19 cellular contexts compared by ENCODE assay signal in the genomic region with DNA sequence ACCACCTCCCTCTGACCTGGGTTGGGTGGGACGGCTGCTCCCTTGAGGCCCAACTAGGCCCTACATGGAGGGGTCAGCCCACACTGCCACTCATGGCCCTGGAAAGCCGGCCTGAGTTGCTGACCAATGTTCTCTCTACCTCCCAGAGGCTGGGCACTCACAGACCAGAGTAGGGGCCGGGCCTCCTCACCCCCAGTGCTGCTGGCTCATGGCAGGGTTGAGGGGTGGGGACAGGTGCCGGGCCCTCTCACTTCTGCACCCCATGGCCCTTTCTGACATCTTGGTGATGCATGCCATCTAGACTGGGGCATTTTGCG. TPM values are rescaled to one million over a fixed set of nuclear protein-coding genes. Genes with fewer than 3 reads are reported as not detected.
DNase-seq lines count a peak whose midpoint lies in the region; ATAC-seq, FAIRE-seq and TF ChIP-seq lines count a peak whose summit lies in the region.
"Had no signal": no experiment of that assay in that cellular context is flagged by ENCODE, and none has a peak within 500 bp of the region (broad histone marks: within the 10 kb centered on the region; RNA-seq: fewer than 3 reads in every experiment).

No MANE protein-coding gene starts in this region.

- no peaks in the 10 kb centered on the region for H3K9me3 Mint-ChIP-seq in immature natural killer cell

- H3K36me3 Mint-ChIP-seq in T-helper 17 cell (ENCODE audit: low read depth): peaks cover 5% of the 10 kb centered on the region
- H3K36me3 Mint-ChIP-seq in immature natural killer cell: peaks cover 4 to 13% (median 7%) of the 10 kb centered on the region in 3 donors
- H3K36me3 Mint-ChIP-seq: neural progenitor cell had no signal

- no peaks in the 10 kb centered on the region for H3K79me2 ChIP-seq in HepG2 (ENCODE audit: insufficient read depth, low read length)

- CTCF ChIA-PET in HepG2 (lab: Yijun Ruan, JAX; ENCODE audit: low intra/inter-chr PET ratio, low total read pairs): no interaction called here

- H3K36me3 ChIP-seq in right lobe of liver: no peaks in the 10 kb centered on the region
- no peaks in the 10 kb centered on the region for H3K36me3 ChIP-seq in HepG2 (replicated peaks in 1 of 2; ENCODE audit: control insufficient read depth in 1 of 2, insufficient read depth in 2 of 2, low read length in 2 of 2)
- H3K36me3 ChIP-seq in upper lobe of right lung: no peaks in the 10 kb centered on the region
- H3K36me3 ChIP-seq: breast epithelium, neural progenitor cell had no signal

- intact Hi-C loops in right lobe of liver (cut with DNase I): no loop called here
- intact Hi-C loops in HepG2 (cut with micrococcal nuclease; ENCODE audit: unreplicated experiment): no loop called here
- intact Hi-C loops in upper lobe of right lung (cut with DNase I): no loop called here

- TF ChIP-seq POLR2A in right lobe of liver (IDR thresholded peaks at IDR 0.05) (no peak), HepG2 (IDR thresholded peaks at IDR 0.05; ENCODE audit: insufficient read depth in 1 of 2, low read depth in 2 of 2, low read length in 2 of 2) (no peak)

- no CpG with 5 or more reads among the region's 5 CpGs for WGBS in right lobe of liver (ENCODE audit: insufficient coverage, low coverage, low lambda C conversion rate, missing lambda C conversion rate)
- 83% methylated on average over 3 of the region's 5 CpGs for WGBS in HepG2 (ENCODE audit: low lambda C conversion rate)

- TF ChIP-seq RAD21 in HepG2 (CRISPR knock-in tag; IDR thresholded peaks at IDR 0.05): no peak

- BruUV-seq in HepG2 (replicated peaks; lab: Mats Ljungman, UMichigan): no TSS peak

- H3K9me3 ChIP-seq in right lobe of liver (no peaks in the 10 kb centered on the region), HepG2 (ENCODE audit: low read length) (no peaks in the 10 kb centered on the region), T-helper 17 cell (ENCODE audit: control insufficient read depth, low read length, poor library complexity, severe bottlenecking) (no peaks in the 10 kb centered on the region), upper lobe of right lung (no peaks in the 10 kb centered on the region)
- H3K9me3 ChIP-seq: breast epithelium had no signal

- ATAC-seq in right lobe of liver (no peak), HepG2 (no peak), T-helper 17 cell (no peak), upper lobe of right lung (no peak), HG03442 (IDR thresholded peaks at IDR 0.05; ENCODE audit: unreplicated experiment) (no peak), left lobe of liver (no peak), HG03025 (IDR thresholded peaks at IDR 0.05; ENCODE audit: low FRiP score, unreplicated experiment) (no peak)
- ATAC-seq: Panc1 had no signal

- H3K4me1 Mint-ChIP-seq in T-helper 17 cell: peaks cover 75% of the 10 kb centered on the region
- H3K4me1 Mint-ChIP-seq in immature natural killer cell: peaks cover 100% of the 10 kb centered on the region in 2 donors
- H3K4me1 Mint-ChIP-seq: neural progenitor cell had no signal

- peak in 2 of 3 donors; percentile 43 to 51 for DNase-seq in right lobe of liver
- DNase-seq in HepG2 (ENCODE audit: low spot score): no peak
- no peak for DNase-seq in T-helper 17 cell
- DNase-seq in immature natural killer cell: no peak
- DNase-seq in upper lobe of right lung: peak; percentile 55
- no peak for DNase-seq in left lobe of liver (ENCODE audit: low spot score)
- DNase-seq: activated CD4-positive, alpha-beta T cell treated with anti-CD3 and anti-CD28 coated beads, Interleukin-2, amount 50 U/mL, for 1 hour; activated effector memory CD4-positive, alpha-beta T cell treated with anti-CD3 and anti-CD28 coated beads, Interleukin-2, amount 50 U/mL, for 16 hours; DND-41; endodermal cell; mammary epithelial cell; NCI-H1930; NCI-H524; stimulated activated naive CD4-positive, alpha-beta T cell treated with Interleukin-2 at 50 U/mL for 16 hours had no signal

- no peak overlapping the region for H3K4me3 ChIP-seq in right lobe of liver
- no peak overlapping the region for H3K4me3 ChIP-seq in HepG2 (replicated peaks in 1 of 3; ENCODE audit: insufficient read depth in 1 of 3, low read depth in 2 of 3, low read length in 3 of 3)
- H3K4me3 ChIP-seq in upper lobe of right lung: no peak overlapping the region
- H3K4me3 ChIP-seq: breast epithelium, neural progenitor cell had no signal

- POLR2A ChIA-PET in HepG2 (lab: Yijun Ruan, JAX): no interaction called here

- H3K4me2 ChIP-seq in HepG2 (ENCODE audit: low read depth, low read length): no peak overlapping the region
- H3K4me2 ChIP-seq: neural progenitor cell had no signal

- peak overlapping the region; percentile 96 for H3K27ac Mint-ChIP-seq in T-helper 17 cell
- H3K27ac Mint-ChIP-seq in immature natural killer cell: peak overlapping the region; percentile 92 to 99 (median 98)
- H3K27ac Mint-ChIP-seq: endodermal cell, neural progenitor cell had no signal

- no peak overlapping the region for H2AFZ ChIP-seq in HepG2 (ENCODE audit: low read length)
- H2AFZ ChIP-seq: neural progenitor cell had no signal

- TF ChIP-seq EP300 in HepG2 (IDR thresholded peaks at IDR 0.05; ENCODE audit: low read depth in 2 of 2, low read length in 2 of 2): no peak
- no peak for TF ChIP-seq EP300 in HepG2 (CRISPR knock-in tag; IDR thresholded peaks at IDR 0.05; ENCODE audit: borderline replicate concordance)

- peak overlapping the region; percentile 96 for H3K4me3 Mint-ChIP-seq in T-helper 17 cell
- H3K4me3 Mint-ChIP-seq in immature natural killer cell: peak overlapping the region; percentile 64 to 93 (median 87)
- H3K4me3 Mint-ChIP-seq: endodermal cell, neural progenitor cell had no signal

- no peak overlapping the region for H3K9ac ChIP-seq in HepG2 (ENCODE audit: insufficient read depth, low read depth, low read length)
- H3K9ac ChIP-seq: neural progenitor cell had no signal

- in situ Hi-C loops in HepG2 (cut with HindIII; ENCODE audit: extremely low pct_ligation_motif_present, low pct_unique_long_range_greater_than_20kb): no loop called here

- H3K27me3 ChIP-seq in right lobe of liver: no peaks in the 10 kb centered on the region
- peaks cover 2 to 26% of the 10 kb centered on the region in 2 experiments; a peak in 3 of 5 replicates for H3K27me3 ChIP-seq in HepG2 (ENCODE audit: control insufficient read depth in 1 of 2, insufficient read depth in 2 of 2, low read length in 2 of 2)
- H3K27me3 ChIP-seq in upper lobe of right lung: no peaks in the 10 kb centered on the region
- H3K27me3 ChIP-seq: breast epithelium, neural progenitor cell had no signal

- no peaks in the 10 kb centered on the region for H4K20me1 ChIP-seq in HepG2 (ENCODE audit: insufficient read depth, low read length)

- no peak for FAIRE-seq in HepG2 (lab: Jason Lieb, UNC)

- peak overlapping the region in 1 of 3 donors; percentile 43 for H3K27ac ChIP-seq in right lobe of liver
- H3K27ac ChIP-seq in HepG2 (ENCODE audit: extremely low read length, insufficient read depth, low read length): no peak overlapping the region
- H3K27ac ChIP-seq in upper lobe of right lung: peak overlapping the region; percentile 30
- H3K27ac ChIP-seq: breast epithelium, neural progenitor cell had no signal

- no peaks in the 10 kb centered on the region for H3K4me1 ChIP-seq in right lobe of liver
- H3K4me1 ChIP-seq in HepG2 (ENCODE audit: insufficient read depth, low read length): peaks cover 18% of the 10 kb centered on the region
- H3K4me1 ChIP-seq in upper lobe of right lung: peaks cover 7% of the 10 kb centered on the region
- H3K4me1 ChIP-seq: breast epithelium, neural progenitor cell had no signal

- H3K27me3 Mint-ChIP-seq in T-helper 17 cell: no peaks in the 10 kb centered on the region
- H3K27me3 Mint-ChIP-seq in immature natural killer cell (ENCODE audit: low read depth in 3 of 3): peaks cover 5 to 12% (median 7%) of the 10 kb centered on the region in 3 donors

- TF ChIP-seq CTCF in right lobe of liver (IDR thresholded peaks at IDR 0.05) (no peak), HepG2 (CRISPR knock-in tag; IDR thresholded peaks at IDR 0.05) (no peak), upper lobe of right lung (IDR thresholded peaks at IDR 0.05) (no peak)

TF ChIP-seq in HepG2, 621 proteins besides CTCF, POLR2A, EP300 and RAD21 (continues in another document):
- TF ChIP-seq BORCS8-MEF2B (CRISPR knock-in tag; IDR thresholded peaks at IDR 0.05): no peak
- no peak for TF ChIP-seq NRL (CRISPR knock-in tag; IDR thresholded peaks at IDR 0.05; ENCODE audit: borderline replicate concordance)
- no peak for TF ChIP-seq FOXK2 (IDR thresholded peaks at IDR 0.05)
- no peak for TF ChIP-seq KMT2A (CRISPR knock-in tag; IDR thresholded peaks at IDR 0.05)
- no peak for TF ChIP-seq SALL2 (CRISPR knock-in tag; IDR thresholded peaks at IDR 0.05)
- no peak for TF ChIP-seq ZNF207 (IDR thresholded peaks at IDR 0.05; ENCODE audit: borderline replicate concordance)
- TF ChIP-seq HES4 (CRISPR knock-in tag; IDR thresholded peaks at IDR 0.05; ENCODE audit: borderline replicate concordance): no peak

RNA-seq across cellular contexts. Expression of a gene that starts 9.7 kb away (rescaled TPM):
- total RNA-seq in right lobe of liver (10 to 100 TPM in 1 of 6 experiments, 1 to 10 TPM in 5; 2.5 to 10.2 (median 6.5) TPM), HepG2 (2016; rRNA removed; fragmentation: Illumina TruSeq; extraction: Trizol) (2.3 and 4.3 TPM in 2 replicates), T-helper 17 cell (100 to 1,000 TPM; 187 to 203 TPM), upper lobe of right lung (88.1 TPM), left lobe of liver (4.9 TPM)
- total RNA-seq in HepG2 (2016; cell fraction: cytosol; rRNA removed; fragmentation: Illumina TruSeq; extraction: Trizol; ENCODE audit: low read depth): 0.51 and 1.3 TPM in 2 replicates
- total RNA-seq in HepG2 (2016; cell fraction: insoluble cytoplasmic fraction; rRNA removed; fragmentation: Illumina TruSeq; extraction: Trizol): 2.5 and 4.5 TPM in 2 replicates
- 1.1 and 1.8 TPM in 2 replicates for total RNA-seq in HepG2 (2016; cell fraction: membrane; rRNA removed; fragmentation: Illumina TruSeq; extraction: Trizol)
- total RNA-seq in HepG2 (2016; cell fraction: nucleus; rRNA removed; fragmentation: Illumina TruSeq; extraction: Trizol): 3.9 and 5.9 TPM in 2 replicates
- polyA plus RNA-seq in HepG2 (2011; rRNA removed) (2.2 and 3.7 TPM in 2 replicates), immature natural killer cell (100 to 1,000 TPM in 2 of 3 donors, 10 to 100 TPM in 1; 97.6 to 209 (median 108) TPM)
- polyA plus RNA-seq in HepG2 (2011; cell fraction: cytosol; rRNA removed): 1.2 and 1.5 TPM in 2 replicates
- polyA plus RNA-seq in HepG2 (2011; cell fraction: nucleus; rRNA removed): 14.6 and 16.9 TPM in 2 replicates
- polyA plus RNA-seq in HepG2 (2012): 1.7 and 3.0 TPM in 2 replicates
- 0.17 and 0.38 TPM in 2 replicates for polyA plus RNA-seq in HepG2 (2016; cell fraction: cytosol; fragmentation: Illumina TruSeq; extraction: Trizol; ENCODE audit: low read depth)
- 1.2 and 1.4 TPM in 2 replicates for polyA plus RNA-seq in HepG2 (2016; cell fraction: insoluble cytoplasmic fraction; fragmentation: Illumina TruSeq; extraction: Trizol; ENCODE audit: low read depth)
- 0.44 and 0.47 TPM in 2 replicates for polyA plus RNA-seq in HepG2 (2016; cell fraction: membrane; fragmentation: Illumina TruSeq; extraction: Trizol; ENCODE audit: low read depth)
- polyA plus RNA-seq in HepG2 (2016; cell fraction: nucleus; fragmentation: Illumina TruSeq; extraction: Trizol; ENCODE audit: insufficient read depth, low read depth): 6.9 and 8.7 TPM in 2 replicates
- polyA minus RNA-seq in HepG2 (2011; rRNA and poly(A)+ RNA removed; ENCODE audit: low replicate concordance): 17.5 and 40.6 TPM in 2 replicates
- 2.0 and 5.5 TPM in 2 replicates for polyA minus RNA-seq in HepG2 (2011; cell fraction: cytosol; rRNA and poly(A)+ RNA removed)
- polyA minus RNA-seq in HepG2 (2011; cell fraction: nucleus; rRNA and poly(A)+ RNA removed): 9.0 and 10.2 TPM in 2 replicates

Comparison
In these comparisons a context has a peak if more than half of its experiments do, and no peak if none do; other contexts are left out.
1. DNase-seq: peak in right lobe of liver (2 of 3) and upper lobe of right lung (single experiment); none in HepG2 (single experiment), T-helper 17 cell (0 of 3), immature natural killer cell (0 of 3) and left lobe of liver (single experiment).